In genomic region chr5:56317923-56318561, GRCh38 we compare ENCODE assay signal across 18 cellular contexts.
DNase-seq lines count a peak whose midpoint lies in the region; ATAC-seq lines count a peak whose summit lies in the region.
"Had no signal": no experiment of that assay in that cellular context is flagged by ENCODE, and none has a peak within 500 bp of the region (broad histone marks: within the 10 kb centered on the region; RNA-seq: fewer than 3 reads in every experiment).

No MANE protein-coding gene starts in this region.

- peak in 1 of 2 donors; percentile 25 for DNase-seq in trophoblast cell
- DNase-seq in posterior cingulate gyrus, result no peak
- DNase-seq in HPDE6-E6E7 (ENCODE audit: extremely low spot score), result no peak
- DNase-seq in HuH-7 (ENCODE audit: low spot score), result no peak
- DNase-seq in putamen (ENCODE audit: low spot score), result no peak
- DNase-seq: anterior cingulate cortex; CD8-positive, alpha-beta memory T cell; effector CD8-positive, alpha-beta T cell; gastrocnemius medialis; NCI-H1048; NCI-H524 treated with DMSO at 0.1 percent for 48 hours; retina; SHP77 treated with DMSO at 0.1 percent for 48 hours had no signal

- H3K27ac ChIP-seq in trophoblast cell (ENCODE audit: low read depth, low read length), result no peak overlapping the region
- H3K27ac ChIP-seq: gastrocnemius medialis, thoracic aorta had no signal

- H4K8ac ChIP-seq in trophoblast cell (ENCODE audit: low read depth, low read length), result no peak overlapping the region

- no peak overlapping the region for H2AFZ ChIP-seq in trophoblast cell (ENCODE audit: insufficient read depth, low read length, poor library complexity)

- peak overlapping the region; percentile 62 for H2AK5ac ChIP-seq in trophoblast cell (ENCODE audit: low read length)

- peaks cover 14 to 22% of the 10 kb centered on the region in 2 experiments for H3K4me1 ChIP-seq in trophoblast cell (ENCODE audit: control insufficient read depth in 1 of 2, insufficient read depth in 2 of 2, low read length in 2 of 2)
- H3K4me1 ChIP-seq: gastrocnemius medialis had no signal

- H4K12ac ChIP-seq in trophoblast cell (ENCODE audit: low read depth, low read length), result no peak overlapping the region

- intact Hi-C loops in posterior cingulate gyrus (cut with DNase I), result no loop called here

- peak overlapping the region; percentile 37 for H3K14ac ChIP-seq in trophoblast cell (ENCODE audit: low read length)

- no peaks in the 10 kb centered on the region for H3K36me3 ChIP-seq in trophoblast cell (ENCODE audit: control insufficient read depth in 1 of 2, insufficient read depth in 2 of 2, low read length in 2 of 2)
- H3K36me3 ChIP-seq: gastrocnemius medialis, thoracic aorta had no signal

- WGBS in trophoblast cell (ENCODE audit: extremely low coverage, insufficient coverage, insufficient read length), result no CpG with 5 or more reads among the region's 7 CpGs

- no peak overlapping the region for H4K91ac ChIP-seq in trophoblast cell (ENCODE audit: low read depth, low read length)

- no peak overlapping the region for H3K18ac ChIP-seq in trophoblast cell (ENCODE audit: low read length)

- no peak overlapping the region for H3K23ac ChIP-seq in trophoblast cell (ENCODE audit: low read length)

- H3K4me3 ChIP-seq in trophoblast cell (ENCODE audit: low read depth, low read length), result no peak overlapping the region
- H3K4me3 ChIP-seq: gastrocnemius medialis, thoracic aorta had no signal

- no peak overlapping the region for H3K9ac ChIP-seq in trophoblast cell (ENCODE audit: low read length)

- no peaks in the 10 kb centered on the region for H3K79me2 ChIP-seq in trophoblast cell (ENCODE audit: control insufficient read depth, insufficient read depth, low read length, poor library complexity)

- no peaks in the 10 kb centered on the region for H3K9me3 ChIP-seq in trophoblast cell (ENCODE audit: insufficient read depth, low read depth, low read length)
- H3K9me3 ChIP-seq: gastrocnemius medialis, thoracic aorta had no signal

- H3K4me2 ChIP-seq in trophoblast cell (ENCODE audit: low read length), result no peak overlapping the region

- H3K27me3 ChIP-seq in trophoblast cell (ENCODE audit: insufficient read depth, low read length), result no peaks in the 10 kb centered on the region
- H3K27me3 ChIP-seq: gastrocnemius medialis had no signal

- no peak overlapping the region for H3K4ac ChIP-seq in trophoblast cell (ENCODE audit: low read depth, low read length)

- H2BK12ac ChIP-seq in trophoblast cell (ENCODE audit: low read length), result peak overlapping the region; percentile 24

- H2BK5ac ChIP-seq in trophoblast cell (ENCODE audit: low read depth, low read length, poor library complexity), result peak overlapping the region; percentile 54

- H2BK120ac ChIP-seq in trophoblast cell (ENCODE audit: insufficient read depth, low read length, poor library complexity), result peak overlapping the region; percentile 52

- peak; percentile 77 for ATAC-seq in GM18873 (IDR thresholded peaks at IDR 0.05; ENCODE audit: low FRiP score, unreplicated experiment)
- ATAC-seq in GM21576 (IDR thresholded peaks at IDR 0.05; ENCODE audit: unreplicated experiment), result peak; percentile 58
- peak; percentile 72 for ATAC-seq in HG03354 (IDR thresholded peaks at IDR 0.05; ENCODE audit: poor library complexity, severe bottlenecking, unreplicated experiment)
- ATAC-seq: gastrocnemius medialis, HCT116 had no signal

- peaks cover 29% of the 10 kb centered on the region for H3K79me1 ChIP-seq in trophoblast cell (ENCODE audit: low read length)
